9 cellular contexts compared by ENCODE assay signal in the genomic region with DNA sequence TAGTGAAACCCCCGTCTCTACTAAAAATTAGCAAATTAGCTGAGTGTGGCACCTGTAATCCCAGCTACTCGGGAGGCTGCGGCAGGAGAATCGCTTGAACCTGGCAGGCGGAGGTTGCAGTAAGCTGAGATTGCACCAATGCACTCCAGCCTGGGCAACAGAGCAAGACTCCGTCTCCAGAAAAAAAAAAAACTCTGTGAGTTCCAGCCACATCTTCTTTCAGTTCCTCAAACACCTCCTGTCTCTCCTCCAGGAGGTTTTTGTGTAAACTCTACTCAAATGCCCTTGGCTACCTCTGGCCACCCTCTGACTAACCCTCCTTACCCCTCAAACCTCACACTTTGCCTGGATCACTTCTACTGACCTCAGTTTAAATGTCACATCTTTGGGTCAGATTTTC. TPM values are rescaled to one million over a fixed set of nuclear protein-coding genes. Genes with fewer than 3 reads are reported as not detected.
DNase-seq lines count a peak whose midpoint lies in the region; ATAC-seq and TF ChIP-seq lines count a peak whose summit lies in the region.
"Had no signal": no experiment of that assay in that cellular context is flagged by ENCODE, and none has a peak within 500 bp of the region (broad histone marks: within the 10 kb centered on the region; RNA-seq: fewer than 3 reads in every experiment).

No MANE protein-coding gene starts in this region.

- H3K27me3 ChIP-seq in psoas muscle (ENCODE audit: insufficient read depth in 3 of 3, low read length in 2 of 3) (no peaks in the 10 kb centered on the region), ovary (no peaks in the 10 kb centered on the region)

- H3K36me3 ChIP-seq in psoas muscle (ENCODE audit: insufficient read depth in 1 of 2, low read depth in 1 of 2) (peaks cover 0 to under 1% of the 10 kb centered on the region in 2 donors), ovary (no peaks in the 10 kb centered on the region)

- 42 to 76% (median 47%) methylated on average over 6 of the region's 6 CpGs for WGBS in psoas muscle, 3 donors
- WGBS in ovary, 3 donors, result 91 to 94% (median 94%) methylated on average over 6 of the region's 6 CpGs

- H3K4me1 ChIP-seq in psoas muscle, result peaks cover 79% of the 10 kb centered on the region
- H3K4me1 ChIP-seq in ovary (ENCODE audit: insufficient read depth), result peaks cover 6% of the 10 kb centered on the region

- H3K27me3 Mint-ChIP-seq in activated T-cell treated with anti-CD3 and anti-CD28 coated beads, Interleukin-2, amount 50 U/mL, for 24 hours, result no peaks in the 10 kb centered on the region
- no peaks in the 10 kb centered on the region for H3K27me3 Mint-ChIP-seq in activated T-cell treated with anti-CD3 and anti-CD28 coated beads, Interleukin-2, amount 50 U/mL, for 4 hours (ENCODE audit: low read depth)
- H3K27me3 Mint-ChIP-seq: activated naive CD8-positive, alpha-beta T cell treated with anti-CD3 and anti-CD28 coated beads, Interleukin-2, amount 10 ng/mL, durations not matched to agents 7 days and 5 days had no signal

- TF ChIP-seq EP300 in ovary (IDR thresholded peaks at IDR 0.05), result no peak

- no peak for ATAC-seq in activated T-cell treated with anti-CD3 and anti-CD28 coated beads, Interleukin-2, amount 50 U/mL, for 4 hours
- peak; percentile 68 for ATAC-seq in GM21825 (IDR thresholded peaks at IDR 0.05; ENCODE audit: unreplicated experiment)
- peak; percentile 68 for ATAC-seq in HG03520 (IDR thresholded peaks at IDR 0.05; ENCODE audit: unreplicated experiment)
- ATAC-seq in psoas muscle, result no peak

- intact Hi-C loops in psoas muscle (cut with DNase I), result no loop called here
- intact Hi-C loops in ovary (cut with DNase I), result no loop called here

- peaks cover 69% of the 10 kb centered on the region for H3K36me3 Mint-ChIP-seq in activated T-cell treated with anti-CD3 and anti-CD28 coated beads, Interleukin-2, amount 50 U/mL, for 24 hours (ENCODE audit: low read depth)
- peaks cover 35% of the 10 kb centered on the region for H3K36me3 Mint-ChIP-seq in activated T-cell treated with anti-CD3 and anti-CD28 coated beads, Interleukin-2, amount 50 U/mL, for 4 hours (ENCODE audit: insufficient read depth)

- H3K9me3 ChIP-seq in psoas muscle (no peaks in the 10 kb centered on the region), ovary (no peaks in the 10 kb centered on the region)

- H3K4me1 Mint-ChIP-seq in activated T-cell treated with anti-CD3 and anti-CD28 coated beads, Interleukin-2, amount 50 U/mL, for 24 hours (ENCODE audit: low read depth), result peaks cover 88% of the 10 kb centered on the region
- H3K4me1 Mint-ChIP-seq in activated T-cell treated with anti-CD3 and anti-CD28 coated beads, Interleukin-2, amount 50 U/mL, for 4 hours (ENCODE audit: low read depth), result peaks cover 93% of the 10 kb centered on the region

- TF ChIP-seq POLR2A in ovary (IDR thresholded peaks at IDR 0.05), result no peak

- no peaks in the 10 kb centered on the region for H3K9me3 Mint-ChIP-seq in activated T-cell treated with anti-CD3 and anti-CD28 coated beads, Interleukin-2, amount 50 U/mL, for 24 hours
- no peaks in the 10 kb centered on the region for H3K9me3 Mint-ChIP-seq in activated T-cell treated with anti-CD3 and anti-CD28 coated beads, Interleukin-2, amount 50 U/mL, for 4 hours
- H3K9me3 Mint-ChIP-seq: activated naive CD8-positive, alpha-beta T cell treated with anti-CD3 and anti-CD28 coated beads, Interleukin-2, amount 10 ng/mL, durations not matched to agents 7 days and 5 days had no signal

- H3K27ac Mint-ChIP-seq in activated T-cell treated with anti-CD3 and anti-CD28 coated beads, Interleukin-2, amount 50 U/mL, for 24 hours, result peak overlapping the region; percentile 85
- H3K27ac Mint-ChIP-seq: activated naive CD8-positive, alpha-beta T cell treated with anti-CD3 and anti-CD28 coated beads, Interleukin-2, amount 10 ng/mL, durations not matched to agents 7 days and 5 days had no signal

- DNase-seq in activated T-cell treated with anti-CD3 and anti-CD28 coated beads, Interleukin-2, amount 50 U/mL, for 24 hours, result no peak
- DNase-seq in activated T-cell treated with anti-CD3 and anti-CD28 coated beads, Interleukin-2, amount 50 U/mL, for 4 hours, result no peak
- DNase-seq in psoas muscle (no peak), C1 segment of cervical spinal cord (lab: John Stamatoyannopoulos, UW) (no peak), D341Med (ENCODE audit: low spot score) (no peak), ovary (no peak)
- DNase-seq: activated naive CD8-positive, alpha-beta T cell treated with anti-CD3 and anti-CD28 coated beads, Interleukin-2, amount 10 ng/mL, durations not matched to agents 7 days and 5 days had no signal

- H3K27ac ChIP-seq in psoas muscle (peak overlapping the region; percentile 93), ovary (no peak overlapping the region)

- H3K4me3 ChIP-seq in psoas muscle, result no peak overlapping the region
- H3K4me3 ChIP-seq in ovary, result no peak overlapping the region

- TF ChIP-seq CTCF in psoas muscle (IDR thresholded peaks at IDR 0.05), result no peak
- TF ChIP-seq CTCF in ovary (IDR thresholded peaks at IDR 0.05), result no peak

- no peak overlapping the region for H3K4me3 Mint-ChIP-seq in activated T-cell treated with anti-CD3 and anti-CD28 coated beads, Interleukin-2, amount 50 U/mL, for 24 hours
- H3K4me3 Mint-ChIP-seq in activated T-cell treated with anti-CD3 and anti-CD28 coated beads, Interleukin-2, amount 50 U/mL, for 4 hours, result no peak overlapping the region
- H3K4me3 Mint-ChIP-seq: activated naive CD8-positive, alpha-beta T cell treated with anti-CD3 and anti-CD28 coated beads, Interleukin-2, amount 10 ng/mL, durations not matched to agents 7 days and 5 days had no signal

RNA-seq across cellular contexts. Expression of a gene that starts 38.1 kb away (rescaled TPM):
- total RNA-seq in activated T-cell treated with anti-CD3 and anti-CD28 coated beads, Interleukin-2, amount 50 U/mL, for 4 hours, result 10 to 100 TPM; 15.4 to 20.6 (median 17.5) TPM
- total RNA-seq in psoas muscle (10 to 100 TPM in 3 of 4 donors, 1 to 10 TPM in 1; 9.9 to 34.2 (median 23.1) TPM), ovary (1 to 10 TPM; 2.1 to 5.9 (median 3.0) TPM)
- polyA plus RNA-seq in psoas muscle (10 to 100 TPM in 2 of 3 donors, 1 to 10 TPM in 1; 3.9 to 13.7 (median 10.4) TPM), ovary (10 to 100 TPM in 1 of 2 donors, 1 to 10 TPM in 1; 4.1 to 10.9 TPM)

RNA-seq across cellular contexts. Expression of a gene that starts 53.7 kb away (rescaled TPM):
- total RNA-seq in activated T-cell treated with anti-CD3 and anti-CD28 coated beads, Interleukin-2, amount 50 U/mL, for 4 hours, result 10 to 100 TPM; 12.6 to 15.3 (median 15.3) TPM
- total RNA-seq in psoas muscle, result 10 to 100 TPM; 14.1 to 22.4 (median 18.3) TPM
- polyA plus RNA-seq in psoas muscle, result 10 to 100 TPM in 2 of 3 donors, 1 to 10 TPM in 1; 5.2 to 14.0 (median 12.6) TPM
- total RNA-seq in ovary, result 100 to 1,000 TPM in 3 of 7 donors, 10 to 100 TPM in 4; 43.0 to 114 (median 80.1) TPM
- polyA plus RNA-seq in ovary, result 100 to 1,000 TPM in 1 of 2 donors, 10 to 100 TPM in 1; 30.3 to 180 TPM

Comparison
In these comparisons a context has a peak if more than half of its experiments do, and no peak if none do; other contexts are left out.
1. ATAC-seq: peak in GM21825 (single experiment) and HG03520 (single experiment); none in activated T-cell treated with anti-CD3 and anti-CD28 coated beads, Interleukin-2, amount 50 U/mL, for 4 hours (0 of 2) and psoas muscle (0 of 4).